ENCODE assay signal across 8 cellular contexts in the genomic region with DNA sequence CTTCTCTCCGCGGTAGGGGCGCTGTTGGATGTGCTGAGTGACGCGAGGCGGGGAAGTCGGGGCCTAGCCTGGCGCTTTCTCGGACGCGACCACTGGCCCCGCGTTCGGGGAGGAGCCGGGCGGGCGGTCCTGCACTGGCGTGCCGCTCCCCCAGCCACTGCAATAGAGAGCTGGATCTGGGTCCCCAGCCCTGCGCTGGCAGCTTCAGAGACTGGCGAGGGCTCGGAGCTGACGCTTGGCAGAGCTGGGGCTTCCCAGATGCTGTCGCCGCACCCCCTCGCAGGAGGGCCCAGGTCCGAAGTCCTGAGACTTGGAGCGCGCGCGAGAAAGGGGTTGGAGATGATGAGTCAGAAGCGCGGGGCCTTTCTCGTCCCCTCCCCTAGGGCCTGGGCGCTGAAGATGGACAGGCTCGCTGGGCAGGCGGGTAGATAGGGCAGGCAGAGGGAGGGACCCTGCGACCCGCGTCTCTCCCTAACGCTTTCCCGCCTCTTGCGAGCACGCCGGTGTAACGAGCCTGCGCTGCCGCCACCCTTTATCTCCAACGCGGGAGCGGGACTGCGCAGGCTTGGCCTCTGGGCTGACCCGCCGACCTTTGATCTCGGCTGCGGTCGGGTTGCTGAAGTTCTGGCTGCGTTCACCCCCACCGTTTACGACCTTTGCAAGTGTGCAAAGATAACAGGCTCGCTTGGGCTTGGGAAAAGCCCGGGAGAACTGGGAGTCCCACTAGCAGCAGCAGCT. TPM values are rescaled to one million over a fixed set of nuclear protein-coding genes. Genes with fewer than 3 reads are reported as not detected.
A peak's percentile ranks its signal among the peaks of the same experiment; 100 is the strongest.
DNase-seq lines count a peak whose midpoint lies in the region; ATAC-seq and TF ChIP-seq lines count a peak whose summit lies in the region.

No MANE protein-coding gene starts in this region.

- peak overlapping the region; percentile 44 to 77 for H3K4me3 ChIP-seq in DND-41 (ENCODE audit: low read depth in 1 of 2, low read length in 2 of 2)
- H3K4me3 ChIP-seq in esophagus squamous epithelium, result peak overlapping the region; percentile 49 to 78 (median 72)

- ATAC-seq in DND-41 (ENCODE audit: insufficient read depth, low read depth) (peak; percentile 85), GM21737 (IDR thresholded peaks at IDR 0.05; ENCODE audit: unreplicated experiment) (peak; percentile 89)
- ATAC-seq in activated T-cell treated with anti-CD3 and anti-CD28 coated beads, Interleukin-2, amount 50 U/mL, for 72 hours (replicated peaks in 1 of 2), result peak; percentile 88 to 89

- no peaks in the 10 kb centered on the region for H3K9me3 Mint-ChIP-seq in activated T-cell treated with anti-CD3 and anti-CD28 coated beads, Interleukin-2, amount 50 U/mL, for 72 hours

- peak; percentile 86 for TF ChIP-seq CTCF in DND-41 (IDR thresholded peaks at IDR 0.05; ENCODE audit: borderline replicate concordance, extremely low read depth, low read length, poor library complexity, severe bottlenecking)
- TF ChIP-seq CTCF in esophagus squamous epithelium (IDR thresholded peaks at IDR 0.05), result peak; percentile 43 to 91 (median 78)

- no peaks in the 10 kb centered on the region for H3K9me3 ChIP-seq in DND-41 (ENCODE audit: insufficient read depth, low read length, severe bottlenecking)
- no peaks in the 10 kb centered on the region for H3K9me3 ChIP-seq in esophagus squamous epithelium

- H2AFZ ChIP-seq in DND-41 (ENCODE audit: low read depth, low read length), result peak overlapping the region; percentile 81

- peak; percentile 96 for DNase-seq in DND-41
- peak; percentile 92 for DNase-seq in KG1 (lab: John Stamatoyannopoulos, UW)
- DNase-seq in activated T-cell treated with anti-CD3 and anti-CD28 coated beads, Interleukin-2, amount 50 U/mL, for 72 hours, result peak; percentile 94 to 96
- peak; percentile 91 for DNase-seq in esophagus squamous epithelium (lab: John Stamatoyannopoulos, UW)
- peak; percentile 98 for DNase-seq in myocyte (ENCODE audit: low read depth)
- DNase-seq in stimulated activated CD8-positive, alpha-beta memory T cell treated with anti-CD3 and anti-CD28 coated beads, Interleukin-7, amount 100 ng/mL, for 4 hours (ENCODE audit: low read depth in 2 of 2), result peak; percentile 90 to 91

- TF ChIP-seq POLR2A in esophagus squamous epithelium (IDR thresholded peaks at IDR 0.05), result peak in 3 of 4 donors; percentile 41 to 93 (median 73)

- H3K4me1 Mint-ChIP-seq in activated T-cell treated with anti-CD3 and anti-CD28 coated beads, Interleukin-2, amount 50 U/mL, for 72 hours (ENCODE audit: low read depth), result peaks cover 52% of the 10 kb centered on the region

- peaks cover 25% of the 10 kb centered on the region for H3K79me2 ChIP-seq in DND-41 (ENCODE audit: insufficient read depth, low read length)

- peaks cover 6% of the 10 kb centered on the region for H3K27me3 Mint-ChIP-seq in activated T-cell treated with anti-CD3 and anti-CD28 coated beads, Interleukin-2, amount 50 U/mL, for 72 hours (ENCODE audit: low read depth)

- H3K4me1 ChIP-seq in DND-41 (ENCODE audit: insufficient read depth, low read length) (peaks cover 59% of the 10 kb centered on the region), esophagus squamous epithelium (peaks cover 43 to 97% (median 65%) of the 10 kb centered on the region in 3 donors)

- peaks cover 0 to 1% of the 10 kb centered on the region in 2 donors for H3K36me3 Mint-ChIP-seq in activated T-cell treated with anti-CD3 and anti-CD28 coated beads, Interleukin-2, amount 50 U/mL, for 72 hours (ENCODE audit: insufficient read depth in 2 of 2)

- no peaks in the 10 kb centered on the region for H4K20me1 ChIP-seq in DND-41 (ENCODE audit: insufficient read depth, low read length)

- H3K27ac ChIP-seq in DND-41 (ENCODE audit: low read length), result peak overlapping the region; percentile 95
- H3K27ac ChIP-seq in esophagus squamous epithelium, result peak overlapping the region; percentile 91 to 98 (median 97)

- peak overlapping the region; percentile 49 for H3K27ac Mint-ChIP-seq in activated T-cell treated with anti-CD3 and anti-CD28 coated beads, Interleukin-2, amount 50 U/mL, for 72 hours

- peak overlapping the region; percentile 85 for H3K9ac ChIP-seq in DND-41 (ENCODE audit: low read depth, low read length)

- intact Hi-C loops in esophagus squamous epithelium (cut with DNase I), result no loop called here

- peak overlapping the region; percentile 90 to 94 for H3K4me3 Mint-ChIP-seq in activated T-cell treated with anti-CD3 and anti-CD28 coated beads, Interleukin-2, amount 50 U/mL, for 72 hours

- no peaks in the 10 kb centered on the region for H3K27me3 ChIP-seq in DND-41 (ENCODE audit: insufficient read depth, low read length, poor library complexity)
- H3K27me3 ChIP-seq in esophagus squamous epithelium, result no peaks in the 10 kb centered on the region

- peak overlapping the region; percentile 92 for H3K4me2 ChIP-seq in DND-41 (ENCODE audit: insufficient read depth, low read length)

- H3K36me3 ChIP-seq in DND-41 (ENCODE audit: insufficient read depth, low read length) (no peaks in the 10 kb centered on the region), esophagus squamous epithelium (no peaks in the 10 kb centered on the region)

- WGBS in esophagus squamous epithelium, 2 donors, result 0 to 1% methylated on average over 10 to 23 of the region's 62 CpGs

TF ChIP-seq in PFSK-1, 5 proteins besides CTCF, POLR2A, EP300 and RAD21:
- TF ChIP-seq POLR2AphosphoS5 (IDR thresholded peaks at IDR 0.05; ENCODE audit: low read depth, low read length) (peak; percentile 54), FOXP2 (optimal IDR thresholded peaks at IDR 0.05; ENCODE audit: borderline replicate concordance, extremely low read depth, extremely low read length, insufficient read depth) (peak; percentile 37), SIN3A (IDR thresholded peaks at IDR 0.05; ENCODE audit: borderline replicate concordance, insufficient read depth, low read length) (no peak), TAF1 (IDR thresholded peaks at IDR 0.05; ENCODE audit: borderline replicate concordance, insufficient read depth, low read length) (0 out of 2 replicates have a peak, but pooled peaks have one; percentile 4)
- TF ChIP-seq, protein P1, sequence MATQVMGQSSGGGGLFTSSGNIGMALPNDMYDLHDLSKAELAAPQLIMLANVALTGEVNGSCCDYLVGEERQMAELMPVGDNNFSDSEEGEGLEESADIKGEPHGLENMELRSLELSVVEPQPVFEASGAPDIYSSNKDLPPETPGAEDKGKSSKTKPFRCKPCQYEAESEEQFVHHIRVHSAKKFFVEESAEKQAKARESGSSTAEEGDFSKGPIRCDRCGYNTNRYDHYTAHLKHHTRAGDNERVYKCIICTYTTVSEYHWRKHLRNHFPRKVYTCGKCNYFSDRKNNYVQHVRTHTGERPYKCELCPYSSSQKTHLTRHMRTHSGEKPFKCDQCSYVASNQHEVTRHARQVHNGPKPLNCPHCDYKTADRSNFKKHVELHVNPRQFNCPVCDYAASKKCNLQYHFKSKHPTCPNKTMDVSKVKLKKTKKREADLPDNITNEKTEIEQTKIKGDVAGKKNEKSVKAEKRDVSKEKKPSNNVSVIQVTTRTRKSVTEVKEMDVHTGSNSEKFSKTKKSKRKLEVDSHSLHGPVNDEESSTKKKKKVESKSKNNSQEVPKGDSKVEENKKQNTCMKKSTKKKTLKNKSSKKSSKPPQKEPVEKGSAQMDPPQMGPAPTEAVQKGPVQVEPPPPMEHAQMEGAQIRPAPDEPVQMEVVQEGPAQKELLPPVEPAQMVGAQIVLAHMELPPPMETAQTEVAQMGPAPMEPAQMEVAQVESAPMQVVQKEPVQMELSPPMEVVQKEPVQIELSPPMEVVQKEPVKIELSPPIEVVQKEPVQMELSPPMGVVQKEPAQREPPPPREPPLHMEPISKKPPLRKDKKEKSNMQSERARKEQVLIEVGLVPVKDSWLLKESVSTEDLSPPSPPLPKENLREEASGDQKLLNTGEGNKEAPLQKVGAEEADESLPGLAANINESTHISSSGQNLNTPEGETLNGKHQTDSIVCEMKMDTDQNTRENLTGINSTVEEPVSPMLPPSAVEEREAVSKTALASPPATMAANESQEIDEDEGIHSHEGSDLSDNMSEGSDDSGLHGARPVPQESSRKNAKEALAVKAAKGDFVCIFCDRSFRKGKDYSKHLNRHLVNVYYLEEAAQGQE (IDR thresholded peaks at IDR 0.05; ENCODE audit: insufficient read depth in 1 of 2, low read depth in 2 of 2, low read length in 2 of 2), result no peak
TF ChIP-seq in PFSK-1: peak in this region for 3.

RNA-seq across cellular contexts. Expression of a gene that starts 3.0 kb away (rescaled TPM):
- 0.84 TPM for polyA plus RNA-seq in PFSK-1 (2012; ENCODE audit: insufficient read length, low read depth)
- under 1 TPM in 1 of 2 donors, not detected in 1; 0.35 TPM for total RNA-seq in activated T-cell treated with anti-CD3 and anti-CD28 coated beads, Interleukin-2, amount 50 U/mL, for 72 hours
- total RNA-seq in esophagus squamous epithelium (1 to 10 TPM in 1 of 4 donors, under 1 TPM in 1, not detected in 2; 0.95 to 1.5 TPM), myocyte (0.83 and 1.6 TPM in 2 replicates)
- 1.0 TPM for polyA plus RNA-seq in myocyte (2012)

RNA-seq across cellular contexts. Expression of a gene that starts 5.4 kb away (rescaled TPM):
- polyA plus RNA-seq in PFSK-1 (2012; ENCODE audit: insufficient read length, low read depth), result 59.8 TPM
- 10 to 100 TPM; 11.2 to 12.4 TPM for total RNA-seq in activated T-cell treated with anti-CD3 and anti-CD28 coated beads, Interleukin-2, amount 50 U/mL, for 72 hours
- total RNA-seq in esophagus squamous epithelium, result 10 to 100 TPM; 47.1 to 68.3 (median 61.3) TPM
- total RNA-seq in myocyte, result 33.2 and 49.8 TPM in 2 replicates
- 25.6 TPM for polyA plus RNA-seq in myocyte (2012)

RNA-seq across cellular contexts. Expression of a gene that starts 33.8 kb away (rescaled TPM):
- 32.9 TPM for polyA plus RNA-seq in PFSK-1 (2012; ENCODE audit: insufficient read length, low read depth)
- total RNA-seq in activated T-cell treated with anti-CD3 and anti-CD28 coated beads, Interleukin-2, amount 50 U/mL, for 72 hours, result under 1 TPM; 0.26 to 0.37 TPM
- 10 to 100 TPM in 1 of 4 donors, 1 to 10 TPM in 3; 1.3 to 10.3 (median 3.6) TPM for total RNA-seq in esophagus squamous epithelium
- total RNA-seq in myocyte, result 45.2 and 67.3 TPM in 2 replicates
- polyA plus RNA-seq in myocyte (2012), result 35.6 TPM

RNA-seq across cellular contexts. Expression of a gene that starts 46.3 kb away (rescaled TPM):
- polyA plus RNA-seq in PFSK-1 (2012; ENCODE audit: insufficient read length, low read depth), result not detected
- total RNA-seq in activated T-cell treated with anti-CD3 and anti-CD28 coated beads, Interleukin-2, amount 50 U/mL, for 72 hours, result not detected
- total RNA-seq in esophagus squamous epithelium (not detected), myocyte (not detected in 2 replicates)
- not detected for polyA plus RNA-seq in myocyte (2012)

RNA-seq across cellular contexts. Expression of a gene that starts 52.0 kb away (rescaled TPM):
- not detected for polyA plus RNA-seq in PFSK-1 (2012; ENCODE audit: insufficient read length, low read depth)
- total RNA-seq in activated T-cell treated with anti-CD3 and anti-CD28 coated beads, Interleukin-2, amount 50 U/mL, for 72 hours, result not detected
- total RNA-seq in esophagus squamous epithelium, result not detected
- not detected in 2 replicates for total RNA-seq in myocyte
- polyA plus RNA-seq in myocyte (2012), result not detected

Comparison
In these comparisons a context has a peak if more than half of its experiments do, and no peak if none do; other contexts are left out.
1. Peak in every context shown above with its lines: DNase-seq, ATAC-seq, H3K4me3 ChIP-seq and H3K27ac ChIP-seq.